Comparison of ENCODE assay signal across 20 cellular contexts in genomic region chr2:170276926-170277571, GRCh38.
A peak's percentile ranks its signal among the peaks of the same experiment; 100 is the strongest.
DNase-seq lines count a peak whose midpoint lies in the region; TF ChIP-seq lines count a peak whose summit lies in the region.
"Had no signal": no experiment of that assay in that cellular context is flagged by ENCODE, and none has a peak within 500 bp of the region (broad histone marks: within the 10 kb centered on the region; RNA-seq: fewer than 3 reads in every experiment).

No MANE protein-coding gene starts in this region.

- H4K8ac ChIP-seq in neuronal stem cell (ENCODE audit: low read depth, low read length): no peak overlapping the region

- intact Hi-C loops in activated naive CD4-positive, alpha-beta T cell treated with anti-CD3 and anti-CD28 coated beads for 36 hours (cut with micrococcal nuclease): no loop called here

- TF ChIP-seq CTCF in glutamatergic neuron (IDR thresholded peaks at IDR 0.05; ENCODE audit: partially characterized antibody, unreplicated experiment): no peak

- no peaks in the 10 kb centered on the region for H3K36me3 ChIP-seq in HUES48 (ENCODE audit: control insufficient read depth, insufficient read depth, low read length)
- H3K36me3 ChIP-seq in neuronal stem cell (replicated peaks in 1 of 2; ENCODE audit: control insufficient read depth in 2 of 2, insufficient read depth in 2 of 2, low read length in 2 of 2): no peaks in the 10 kb centered on the region
- H3K36me3 ChIP-seq: heart left ventricle, spleen had no signal

- H3K36me3 Mint-ChIP-seq in activated naive CD4-positive, alpha-beta T cell treated with anti-CD3 and anti-CD28 coated beads for 36 hours (ENCODE audit: low read depth): no peaks in the 10 kb centered on the region
- H3K36me3 Mint-ChIP-seq in glutamatergic neuron (ENCODE audit: unreplicated experiment): no peaks in the 10 kb centered on the region

- H3K4ac ChIP-seq in neuronal stem cell (ENCODE audit: low read length): no peak overlapping the region

- no peaks in the 10 kb centered on the region for H3K4me1 Mint-ChIP-seq in activated naive CD4-positive, alpha-beta T cell treated with anti-CD3 and anti-CD28 coated beads for 36 hours (ENCODE audit: low read depth)
- H3K4me1 Mint-ChIP-seq in glutamatergic neuron (ENCODE audit: low read depth, unreplicated experiment): no peaks in the 10 kb centered on the region
- H3K4me1 Mint-ChIP-seq: central memory CD8-positive, alpha-beta T cell had no signal

- CTCF ChIA-PET in activated naive CD4-positive, alpha-beta T cell treated with anti-CD3 and anti-CD28 coated beads for 36 hours (lab: Charles Lee): no interaction called here

- no peak overlapping the region for H3K18ac ChIP-seq in neuronal stem cell (ENCODE audit: low read length)

- H2BK12ac ChIP-seq in neuronal stem cell (ENCODE audit: low read length): no peak overlapping the region

- H3K9me3 Mint-ChIP-seq in activated naive CD4-positive, alpha-beta T cell treated with anti-CD3 and anti-CD28 coated beads for 36 hours: no peaks in the 10 kb centered on the region
- H3K9me3 Mint-ChIP-seq in glutamatergic neuron (ENCODE audit: unreplicated experiment): no peaks in the 10 kb centered on the region
- H3K9me3 Mint-ChIP-seq: central memory CD8-positive, alpha-beta T cell had no signal

- H3K9me3 ChIP-seq in HUES48 (ENCODE audit: control insufficient read depth, insufficient read depth, low read length) (no peaks in the 10 kb centered on the region), neuronal stem cell (replicated peaks in 1 of 2; ENCODE audit: control insufficient read depth in 2 of 2, insufficient read depth in 1 of 2, low read depth in 1 of 2, low read length in 2 of 2) (no peaks in the 10 kb centered on the region)
- H3K9me3 ChIP-seq: heart left ventricle, spleen had no signal

- no peak overlapping the region for H2BK5ac ChIP-seq in neuronal stem cell (ENCODE audit: low read length)

- no peaks in the 10 kb centered on the region for H3K27me3 ChIP-seq in HUES48 (ENCODE audit: control insufficient read depth, insufficient read depth, low read length)
- H3K27me3 ChIP-seq in neuronal stem cell (ENCODE audit: control insufficient read depth in 3 of 3, insufficient read depth in 3 of 3, low read depth in 1 of 3, low read length in 3 of 3): peaks cover 0 to 4% (median 0%) of the 10 kb centered on the region in 3 experiments
- H3K27me3 ChIP-seq: spleen had no signal

- H3K4me2 ChIP-seq in neuronal stem cell (ENCODE audit: insufficient read depth, low read length, poor library complexity, severe bottlenecking): no peak overlapping the region

- no peak overlapping the region for H2BK120ac ChIP-seq in neuronal stem cell (ENCODE audit: low read depth, low read length)

- peaks cover 8% of the 10 kb centered on the region for H3K4me1 ChIP-seq in HUES48 (ENCODE audit: control insufficient read depth, insufficient read depth, low read length)
- H3K4me1 ChIP-seq in neuronal stem cell (ENCODE audit: control insufficient read depth in 2 of 2, insufficient read depth in 1 of 2, low read depth in 1 of 2, low read length in 2 of 2): peaks cover 0 to 14% of the 10 kb centered on the region in 2 donors
- H3K4me1 ChIP-seq: heart left ventricle, spleen had no signal

- H3K27ac ChIP-seq in HUES48 (ENCODE audit: low read depth, low read length) (peak overlapping the region; percentile 5), neuronal stem cell (replicated peaks; ENCODE audit: low read length) (no peak overlapping the region)
- H3K27ac ChIP-seq: heart left ventricle, spleen had no signal

- H3K4me3 ChIP-seq in HUES48 (ENCODE audit: low read depth, low read length) (no peak overlapping the region), neuronal stem cell (ENCODE audit: low read length in 2 of 2) (no peak overlapping the region)
- H3K4me3 ChIP-seq: heart left ventricle, lung, spleen had no signal

- H3K79me1 ChIP-seq in neuronal stem cell (ENCODE audit: low read depth, low read length): no peaks in the 10 kb centered on the region

- H2AFZ ChIP-seq in neuronal stem cell (ENCODE audit: low read length): peak overlapping the region; percentile 8

- H3K27ac Mint-ChIP-seq in activated naive CD4-positive, alpha-beta T cell treated with anti-CD3 and anti-CD28 coated beads for 36 hours: no peak overlapping the region
- H3K27ac Mint-ChIP-seq in glutamatergic neuron (ENCODE audit: unreplicated experiment): no peak overlapping the region
- H3K27ac Mint-ChIP-seq: progenitor cell of endocrine pancreas had no signal

- no peak overlapping the region for H4K91ac ChIP-seq in neuronal stem cell (ENCODE audit: low read depth, low read length, poor library complexity)

- H2AK5ac ChIP-seq in neuronal stem cell (ENCODE audit: low read depth, low read length): no peak overlapping the region

- H3K9ac ChIP-seq in HUES48 (ENCODE audit: low read depth, low read length): no peak overlapping the region
- H3K9ac ChIP-seq in neuronal stem cell (ENCODE audit: low read depth, low read length, poor library complexity): no peak overlapping the region

- WGBS in neuronal stem cell (ENCODE audit: extremely low coverage in 2 of 2, insufficient read length in 2 of 2, insufficient replicate concordance in 1 of 2), 2 donors: no CpG with 5 or more reads among the region's 2 CpGs

- H3K14ac ChIP-seq in neuronal stem cell (ENCODE audit: low read length): no peak overlapping the region

- no peak overlapping the region for H2BK15ac ChIP-seq in neuronal stem cell (ENCODE audit: low read length)

- peak; percentile 82 for DNase-seq in NCI-H2081 treated with DMSO at 0.1 percent for 48 hours (lab: John Stamatoyannopoulos, UW)
- peak; percentile 10 to 66 for DNase-seq in SHP77 (lab: John Stamatoyannopoulos, UW)
- DNase-seq in neuronal stem cell (ENCODE audit: low spot score): no peak
- DNase-seq in activated naive CD4-positive, alpha-beta T cell treated with anti-CD3 and anti-CD28 coated beads for 36 hours: no peak
- DNase-seq in glutamatergic neuron: no peak
- DNase-seq in GOT3 (lab: John Stamatoyannopoulos, UW): no peak
- DNase-seq in HuH-7.5 (ENCODE audit: low spot score): no peak
- DNase-seq: activated CD4-positive, CD25-positive, alpha-beta regulatory T cell; activated CD8-positive, alpha-beta memory T cell treated with anti-CD3 and anti-CD28 coated beads for 24 hours; amniotic stem cell; Calu3; effector CD8-positive, alpha-beta T cell; KG1; spleen; T-helper 2 cell had no signal

- H3K27me3 Mint-ChIP-seq in activated naive CD4-positive, alpha-beta T cell treated with anti-CD3 and anti-CD28 coated beads for 36 hours (ENCODE audit: low read depth): peaks cover 11% of the 10 kb centered on the region
- H3K27me3 Mint-ChIP-seq in glutamatergic neuron (ENCODE audit: unreplicated experiment): no peaks in the 10 kb centered on the region

- H3K23ac ChIP-seq in neuronal stem cell (ENCODE audit: low read depth, low read length, poor library complexity): no peak overlapping the region

- no peak overlapping the region for H3K4me3 Mint-ChIP-seq in activated naive CD4-positive, alpha-beta T cell treated with anti-CD3 and anti-CD28 coated beads for 36 hours
- H3K4me3 Mint-ChIP-seq in glutamatergic neuron (ENCODE audit: unreplicated experiment): no peak overlapping the region
- H3K4me3 Mint-ChIP-seq: central memory CD8-positive, alpha-beta T cell had no signal

Comparison
In these comparisons a context has a peak if more than half of its experiments do, and no peak if none do; other contexts are left out.
1. DNase-seq: peak in NCI-H2081 treated with DMSO at 0.1 percent for 48 hours (single experiment) and SHP77 (2 of 2); none in neuronal stem cell (single experiment), activated naive CD4-positive, alpha-beta T cell treated with anti-CD3 and anti-CD28 coated beads for 36 hours (single experiment), glutamatergic neuron (single experiment), GOT3 (single experiment) and HuH-7.5 (single experiment).